In the genomic region with DNA sequence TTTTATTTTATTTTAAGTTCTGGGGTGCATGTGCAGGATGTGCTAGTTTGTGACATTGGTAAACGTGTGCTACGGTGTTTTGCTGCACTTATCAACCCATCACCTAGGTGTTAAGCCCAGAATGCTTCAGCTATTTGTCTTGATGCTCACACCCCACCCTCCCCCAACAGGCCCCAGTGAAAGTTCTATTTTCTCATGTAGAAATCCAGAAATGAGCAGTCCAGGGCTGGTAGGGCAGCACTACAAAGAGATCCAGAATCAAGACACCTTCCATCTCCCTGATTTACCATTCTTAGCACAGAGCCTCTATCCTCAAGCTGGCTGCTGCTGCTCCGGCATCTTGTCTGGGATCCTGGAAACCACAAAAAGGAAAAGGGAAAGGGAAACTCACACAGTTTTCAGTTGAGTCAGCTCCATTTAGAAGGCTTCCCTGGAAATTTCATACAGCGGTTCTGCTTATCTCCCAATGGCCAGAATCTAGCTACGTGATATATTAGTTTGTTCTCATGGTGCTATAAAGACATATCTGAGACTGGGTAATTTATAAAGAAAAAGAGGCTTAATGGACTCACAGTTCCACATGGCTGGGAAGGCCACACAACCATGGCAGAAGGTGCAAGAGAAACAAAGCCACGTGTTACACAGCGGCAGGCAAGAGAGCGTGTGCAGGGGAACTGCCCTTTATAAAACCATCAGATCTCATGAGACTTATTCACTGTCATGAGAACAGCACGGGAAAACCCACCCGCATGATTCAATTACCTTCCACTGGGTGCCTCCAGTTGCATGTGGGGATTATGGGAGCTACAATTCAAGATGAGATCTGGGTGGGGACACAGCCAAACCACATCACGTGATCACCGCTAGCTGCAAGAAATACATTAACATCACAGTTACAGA, we compare ENCODE assay signal across 12 cellular contexts.
DNase-seq lines count a peak whose midpoint lies in the region; ATAC-seq lines count a peak whose summit lies in the region.
"Had no signal": no experiment of that assay in that cellular context is flagged by ENCODE, and none has a peak within 500 bp of the region (broad histone marks: within the 10 kb centered on the region; RNA-seq: fewer than 3 reads in every experiment).

No MANE protein-coding gene starts in this region.

- ATAC-seq in GM19025 (IDR thresholded peaks at IDR 0.05; ENCODE audit: low read depth, unreplicated experiment), result peak; percentile 62
- peak; percentile 68 for ATAC-seq in HG02588 (IDR thresholded peaks at IDR 0.05; ENCODE audit: unreplicated experiment)
- peak; percentile 49 for ATAC-seq in HG03469 (IDR thresholded peaks at IDR 0.05; ENCODE audit: unreplicated experiment)
- ATAC-seq in HG02938 (IDR thresholded peaks at IDR 0.05; ENCODE audit: unreplicated experiment), result no peak
- ATAC-seq: psoas muscle had no signal

- DNase-seq in Daoy (ENCODE audit: low read depth) (peak; percentile 37), HT-29 (ENCODE audit: low spot score) (no peak), NCI-H146 treated with DMSO at 0.1 percent for 48 hours (lab: John Stamatoyannopoulos, UW; ENCODE audit: unreplicated experiment) (no peak), NCI-H1417 treated with DMSO at 0.1 percent for 48 hours (lab: John Stamatoyannopoulos, UW) (no peak)
- DNase-seq: activated T-cell treated with anti-CD3 and anti-CD28 coated beads, Interleukin-2, amount 50 U/mL, for 1 hour; NCI-H187 treated with DMSO at 0.1 percent for 48 hours; psoas muscle; testis had no signal
